In genomic region chr1:211698161-211699026, GRCh38 we compare ENCODE assay signal across 1 cellular context.
TF ChIP-seq lines count a peak whose summit lies in the region.

No MANE protein-coding gene starts in this region.

TF ChIP-seq in HEK293, 187 proteins besides CTCF, POLR2A, EP300 and RAD21 (continued from another document and continues in another):
- TF ChIP-seq ZNF692 (tag by site-specific recombination; IDR thresholded peaks at IDR 0.05) (peak; percentile 39; the same call in 1 of the 2 replicates), FEZF1 (tag by site-specific recombination; IDR thresholded peaks at IDR 0.05) (peak; percentile 21; the same call in 1 of the 2 replicates), ZSCAN30 (tag by site-specific recombination; IDR thresholded peaks at IDR 0.05) (0 out of 2 replicates have a peak, but pooled peaks have one; percentile 57), ZNF146 (tag by site-specific recombination; IDR thresholded peaks at IDR 0.05) (no peak), ZSCAN5A (tag by site-specific recombination; IDR thresholded peaks at IDR 0.05) (no peak), GLIS2 (tag by site-specific recombination; IDR thresholded peaks at IDR 0.05) (peak; percentile 55), ZNF473 (tag by site-specific recombination; IDR thresholded peaks at IDR 0.05) (no peak), ZSCAN4 (tag by site-specific recombination; IDR thresholded peaks at IDR 0.05) (no peak), ZNF600 (tag by site-specific recombination; IDR thresholded peaks at IDR 0.05) (0 out of 2 replicates have a peak, but pooled peaks have one; percentile 26), AEBP2 (tag by site-specific recombination; IDR thresholded peaks at IDR 0.05; ENCODE audit: borderline replicate concordance) (no peak), ZNF184 (tag by site-specific recombination; IDR thresholded peaks at IDR 0.05) (no peak), ZNF157 (tag by site-specific recombination; IDR thresholded peaks at IDR 0.05) (no peak), PBX3 (CRISPR knock-in tag; IDR thresholded peaks at IDR 0.05) (no peak), ZNF660 (tag by site-specific recombination; IDR thresholded peaks at IDR 0.05) (peak; percentile 77; the same call in 1 of the 2 replicates), ZNF132 (tag by site-specific recombination; IDR thresholded peaks at IDR 0.05; ENCODE audit: borderline replicate concordance) (no peak), ZNF843 (tag by site-specific recombination; IDR thresholded peaks at IDR 0.05) (no peak), ZNF221 (tag by site-specific recombination; IDR thresholded peaks at IDR 0.05; ENCODE audit: borderline replicate concordance) (no peak), ZNF341 (tag by site-specific recombination; IDR thresholded peaks at IDR 0.05; ENCODE audit: low read depth) (peak; percentile 52; the same call in 1 of the 2 replicates), ZBTB21 (tag by site-specific recombination; IDR thresholded peaks at IDR 0.05) (no peak), ZNF19 (tag by site-specific recombination; IDR thresholded peaks at IDR 0.05; ENCODE audit: low read depth) (no peak), BCL11B (tag by site-specific recombination; IDR thresholded peaks at IDR 0.05; ENCODE audit: low read depth) (no peak), ZBTB10 (tag by site-specific recombination; IDR thresholded peaks at IDR 0.05) (no peak), TRIM28 (IDR thresholded peaks at IDR 0.05; ENCODE audit: borderline replicate concordance, low read length) (no peak), SP7 (tag by site-specific recombination; IDR thresholded peaks at IDR 0.05) (peak; percentile 70), ZNF426 (tag by site-specific recombination; IDR thresholded peaks at IDR 0.05) (no peak), ZBTB7A (tag by site-specific recombination; IDR thresholded peaks at IDR 0.05; ENCODE audit: low read depth) (no peak), ZNF16 (tag by site-specific recombination; IDR thresholded peaks at IDR 0.05; ENCODE audit: low read depth) (no peak)
- TF ChIP-seq, protein P1, sequence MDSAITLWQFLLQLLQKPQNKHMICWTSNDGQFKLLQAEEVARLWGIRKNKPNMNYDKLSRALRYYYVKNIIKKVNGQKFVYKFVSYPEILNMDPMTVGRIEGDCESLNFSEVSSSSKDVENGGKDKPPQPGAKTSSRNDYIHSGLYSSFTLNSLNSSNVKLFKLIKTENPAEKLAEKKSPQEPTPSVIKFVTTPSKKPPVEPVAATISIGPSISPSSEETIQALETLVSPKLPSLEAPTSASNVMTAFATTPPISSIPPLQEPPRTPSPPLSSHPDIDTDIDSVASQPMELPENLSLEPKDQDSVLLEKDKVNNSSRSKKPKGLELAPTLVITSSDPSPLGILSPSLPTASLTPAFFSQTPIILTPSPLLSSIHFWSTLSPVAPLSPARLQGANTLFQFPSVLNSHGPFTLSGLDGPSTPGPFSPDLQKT (IDR thresholded peaks at IDR 0.05; ENCODE audit: borderline replicate concordance, low read depth, low read length): no peak
- TF ChIP-seq, protein P2, sequence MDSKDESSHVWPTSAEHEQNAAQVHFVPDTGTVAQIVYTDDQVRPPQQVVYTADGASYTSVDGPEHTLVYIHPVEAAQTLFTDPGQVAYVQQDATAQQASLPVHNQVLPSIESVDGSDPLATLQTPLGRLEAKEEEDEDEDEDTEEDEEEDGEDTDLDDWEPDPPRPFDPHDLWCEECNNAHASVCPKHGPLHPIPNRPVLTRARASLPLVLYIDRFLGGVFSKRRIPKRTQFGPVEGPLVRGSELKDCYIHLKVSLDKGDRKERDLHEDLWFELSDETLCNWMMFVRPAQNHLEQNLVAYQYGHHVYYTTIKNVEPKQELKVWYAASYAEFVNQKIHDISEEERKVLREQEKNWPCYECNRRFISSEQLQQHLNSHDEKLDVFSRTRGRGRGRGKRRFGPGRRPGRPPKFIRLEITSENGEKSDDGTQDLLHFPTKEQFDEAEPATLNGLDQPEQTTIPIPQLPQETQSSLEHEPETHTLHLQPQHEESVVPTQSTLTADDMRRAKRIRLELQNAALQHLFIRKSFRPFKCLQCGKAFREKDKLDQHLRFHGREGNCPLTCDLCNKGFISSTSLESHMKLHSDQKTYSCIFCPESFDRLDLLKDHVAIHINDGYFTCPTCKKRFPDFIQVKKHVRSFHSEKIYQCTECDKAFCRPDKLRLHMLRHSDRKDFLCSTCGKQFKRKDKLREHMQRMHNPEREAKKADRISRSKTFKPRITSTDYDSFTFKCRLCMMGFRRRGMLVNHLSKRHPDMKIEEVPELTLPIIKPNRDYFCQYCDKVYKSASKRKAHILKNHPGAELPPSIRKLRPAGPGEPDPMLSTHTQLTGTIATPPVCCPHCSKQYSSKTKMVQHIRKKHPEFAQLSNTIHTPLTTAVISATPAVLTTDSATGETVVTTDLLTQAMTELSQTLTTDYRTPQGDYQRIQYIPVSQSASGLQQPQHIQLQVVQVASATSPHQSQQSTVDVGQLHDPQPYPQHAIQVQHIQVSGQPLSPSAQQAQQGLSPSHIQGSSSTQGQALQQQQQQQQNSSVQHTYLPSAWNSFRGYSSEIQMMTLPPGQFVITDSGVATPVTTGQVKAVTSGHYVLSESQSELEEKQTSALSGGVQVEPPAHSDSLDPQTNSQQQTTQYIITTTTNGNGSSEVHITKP (tag by site-specific recombination; IDR thresholded peaks at IDR 0.05): no peak
- TF ChIP-seq, protein P3, sequence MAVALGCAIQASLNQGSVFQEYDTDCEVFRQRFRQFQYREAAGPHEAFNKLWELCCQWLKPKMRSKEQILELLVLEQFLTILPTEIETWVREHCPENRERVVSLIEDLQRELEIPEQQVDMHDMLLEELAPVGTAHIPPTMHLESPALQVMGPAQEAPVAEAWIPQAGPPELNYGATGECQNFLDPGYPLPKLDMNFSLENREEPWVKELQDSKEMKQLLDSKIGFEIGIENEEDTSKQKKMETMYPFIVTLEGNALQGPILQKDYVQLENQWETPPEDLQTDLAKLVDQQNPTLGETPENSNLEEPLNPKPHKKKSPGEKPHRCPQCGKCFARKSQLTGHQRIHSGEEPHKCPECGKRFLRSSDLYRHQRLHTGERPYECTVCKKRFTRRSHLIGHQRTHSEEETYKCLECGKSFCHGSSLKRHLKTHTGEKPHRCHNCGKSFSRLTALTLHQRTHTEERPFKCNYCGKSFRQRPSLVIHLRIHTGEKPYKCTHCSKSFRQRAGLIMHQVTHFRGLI (tag by site-specific recombination; IDR thresholded peaks at IDR 0.05): no peak
- TF ChIP-seq, protein P4, sequence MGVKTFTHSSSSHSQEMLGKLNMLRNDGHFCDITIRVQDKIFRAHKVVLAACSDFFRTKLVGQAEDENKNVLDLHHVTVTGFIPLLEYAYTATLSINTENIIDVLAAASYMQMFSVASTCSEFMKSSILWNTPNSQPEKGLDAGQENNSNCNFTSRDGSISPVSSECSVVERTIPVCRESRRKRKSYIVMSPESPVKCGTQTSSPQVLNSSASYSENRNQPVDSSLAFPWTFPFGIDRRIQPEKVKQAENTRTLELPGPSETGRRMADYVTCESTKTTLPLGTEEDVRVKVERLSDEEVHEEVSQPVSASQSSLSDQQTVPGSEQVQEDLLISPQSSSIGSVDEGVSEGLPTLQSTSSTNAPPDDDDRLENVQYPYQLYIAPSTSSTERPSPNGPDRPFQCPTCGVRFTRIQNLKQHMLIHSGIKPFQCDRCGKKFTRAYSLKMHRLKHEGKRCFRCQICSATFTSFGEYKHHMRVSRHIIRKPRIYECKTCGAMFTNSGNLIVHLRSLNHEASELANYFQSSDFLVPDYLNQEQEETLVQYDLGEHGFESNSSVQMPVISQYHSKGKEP (tag by site-specific recombination; IDR thresholded peaks at IDR 0.05): peak; percentile 37; the same call in 1 of the 2 replicates
- TF ChIP-seq, protein P5, sequence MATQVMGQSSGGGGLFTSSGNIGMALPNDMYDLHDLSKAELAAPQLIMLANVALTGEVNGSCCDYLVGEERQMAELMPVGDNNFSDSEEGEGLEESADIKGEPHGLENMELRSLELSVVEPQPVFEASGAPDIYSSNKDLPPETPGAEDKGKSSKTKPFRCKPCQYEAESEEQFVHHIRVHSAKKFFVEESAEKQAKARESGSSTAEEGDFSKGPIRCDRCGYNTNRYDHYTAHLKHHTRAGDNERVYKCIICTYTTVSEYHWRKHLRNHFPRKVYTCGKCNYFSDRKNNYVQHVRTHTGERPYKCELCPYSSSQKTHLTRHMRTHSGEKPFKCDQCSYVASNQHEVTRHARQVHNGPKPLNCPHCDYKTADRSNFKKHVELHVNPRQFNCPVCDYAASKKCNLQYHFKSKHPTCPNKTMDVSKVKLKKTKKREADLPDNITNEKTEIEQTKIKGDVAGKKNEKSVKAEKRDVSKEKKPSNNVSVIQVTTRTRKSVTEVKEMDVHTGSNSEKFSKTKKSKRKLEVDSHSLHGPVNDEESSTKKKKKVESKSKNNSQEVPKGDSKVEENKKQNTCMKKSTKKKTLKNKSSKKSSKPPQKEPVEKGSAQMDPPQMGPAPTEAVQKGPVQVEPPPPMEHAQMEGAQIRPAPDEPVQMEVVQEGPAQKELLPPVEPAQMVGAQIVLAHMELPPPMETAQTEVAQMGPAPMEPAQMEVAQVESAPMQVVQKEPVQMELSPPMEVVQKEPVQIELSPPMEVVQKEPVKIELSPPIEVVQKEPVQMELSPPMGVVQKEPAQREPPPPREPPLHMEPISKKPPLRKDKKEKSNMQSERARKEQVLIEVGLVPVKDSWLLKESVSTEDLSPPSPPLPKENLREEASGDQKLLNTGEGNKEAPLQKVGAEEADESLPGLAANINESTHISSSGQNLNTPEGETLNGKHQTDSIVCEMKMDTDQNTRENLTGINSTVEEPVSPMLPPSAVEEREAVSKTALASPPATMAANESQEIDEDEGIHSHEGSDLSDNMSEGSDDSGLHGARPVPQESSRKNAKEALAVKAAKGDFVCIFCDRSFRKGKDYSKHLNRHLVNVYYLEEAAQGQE (tag by site-specific recombination; IDR thresholded peaks at IDR 0.05): peak; percentile 63; the same call in 1 of the 2 replicates
